In the genomic region with DNA sequence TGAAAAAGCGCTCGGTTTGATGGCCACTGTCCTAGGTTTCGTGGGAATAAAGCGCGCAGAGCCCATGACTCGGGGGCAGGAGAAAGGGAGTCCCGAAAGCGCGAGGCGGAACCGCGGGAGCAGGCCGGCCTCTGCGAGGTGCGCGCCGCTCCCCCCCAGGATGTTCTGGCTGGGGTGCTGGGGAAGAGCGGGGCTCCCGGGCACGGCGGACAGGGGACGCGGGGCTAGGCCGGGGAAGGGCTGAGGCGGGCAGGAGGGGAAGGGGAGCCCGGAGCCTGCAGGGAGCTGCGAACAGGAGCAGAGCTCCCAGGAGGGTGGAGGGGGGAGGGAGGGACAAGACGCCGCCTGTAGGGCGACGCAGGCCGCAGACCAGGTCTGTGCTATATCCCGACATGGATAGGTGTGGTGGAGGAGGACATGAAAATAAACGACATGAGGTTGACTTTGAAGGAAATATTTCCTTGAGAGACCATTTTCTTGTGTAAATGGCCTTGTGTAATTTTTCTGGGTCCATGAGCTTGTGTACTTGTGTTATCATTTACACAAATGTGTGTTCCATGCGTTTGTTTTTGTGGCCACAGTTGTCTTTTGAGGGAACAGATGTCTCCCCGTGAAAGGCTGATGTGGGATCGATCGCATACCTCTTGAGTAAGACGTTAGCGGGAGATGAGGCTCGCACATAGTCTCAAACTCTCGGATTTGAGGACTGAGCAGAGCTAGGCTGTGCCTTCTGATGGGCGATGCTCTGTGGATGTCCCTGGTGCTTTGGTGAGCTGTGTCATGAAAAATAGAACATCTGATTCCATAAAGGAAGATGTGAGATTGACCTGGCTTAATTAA, we compare ENCODE assay signal across 8 cellular contexts. TPM values are rescaled to one million over a fixed set of nuclear protein-coding genes. Genes with fewer than 3 reads are reported as not detected.
DNase-seq lines count a peak whose midpoint lies in the region; ATAC-seq lines count a peak whose summit lies in the region.

No MANE protein-coding gene starts in this region.

- peak; percentile 14 for DNase-seq in GDM1 (lab: John Stamatoyannopoulos, UW)
- DNase-seq in HuH-7 (ENCODE audit: low spot score) = peak; percentile 71
- peak; percentile 49 for DNase-seq in SK-MEL-5 (ENCODE audit: low read depth, low spot score)
- DNase-seq in anterior cingulate cortex (lab: John Stamatoyannopoulos, UW) = peak in 33 of 58 donors; percentile 9 to 52 (median 33)
- DNase-seq in hepatic stellate cell (ENCODE audit: low spot score) = peak; percentile 68
- DNase-seq in renal cortical epithelial cell (ENCODE audit: low read depth) = peak; percentile 19

- in situ Hi-C loops in SK-MEL-5 (cut with HindIII; ENCODE audit: low pct_unique_long_range_greater_than_20kb, low sequenced_read_pairs) = no loop called here

- ATAC-seq in HG02884 (IDR thresholded peaks at IDR 0.05; ENCODE audit: unreplicated experiment) (no peak), HG03457 (IDR thresholded peaks at IDR 0.05; ENCODE audit: unreplicated experiment) (no peak)

RNA-seq across cellular contexts. Expression of gene PCNT, which starts 1.3 kb away (rescaled TPM):
- total RNA-seq in SK-MEL-5 (2014; rRNA removed; shearing (Covaris generic)) = 8.8 and 9.0 TPM in 2 replicates
- polyA plus RNA-seq in SK-MEL-5 (2015; cell fraction: cytosol; rRNA removed) = 14.5 and 15.6 TPM in 2 replicates
- polyA plus RNA-seq in SK-MEL-5 (2015; cell fraction: nucleus; rRNA removed) = 54.4 and 62.1 TPM in 2 replicates
- 14.4 and 27.1 TPM in 2 replicates for total RNA-seq in renal cortical epithelial cell

RNA-seq across cellular contexts. Expression of gene C21orf58, which starts 1.6 kb away (rescaled TPM):
- 2.4 and 2.5 TPM in 2 replicates for total RNA-seq in SK-MEL-5 (2014; rRNA removed; shearing (Covaris generic))
- 4.6 and 6.0 TPM in 2 replicates for polyA plus RNA-seq in SK-MEL-5 (2015; cell fraction: cytosol; rRNA removed)
- 15.2 and 16.0 TPM in 2 replicates for polyA plus RNA-seq in SK-MEL-5 (2015; cell fraction: nucleus; rRNA removed)
- 1.8 and 1.9 TPM in 2 replicates for total RNA-seq in renal cortical epithelial cell

RNA-seq across cellular contexts. Expression of gene YBEY, which starts 39.2 kb away (rescaled TPM):
- total RNA-seq in SK-MEL-5 (2014; rRNA removed; shearing (Covaris generic)) = 24.3 and 24.6 TPM in 2 replicates
- polyA plus RNA-seq in SK-MEL-5 (2015; cell fraction: cytosol; rRNA removed) = 21.3 and 22.0 TPM in 2 replicates
- 20.0 and 24.5 TPM in 2 replicates for polyA plus RNA-seq in SK-MEL-5 (2015; cell fraction: nucleus; rRNA removed)
- 3.1 and 9.0 TPM in 2 replicates for total RNA-seq in renal cortical epithelial cell

RNA-seq across cellular contexts. Expression of gene MCM3AP, which starts 39.9 kb away (rescaled TPM):
- total RNA-seq in SK-MEL-5 (2014; rRNA removed; shearing (Covaris generic)) = 49.1 and 57.4 TPM in 2 replicates
- 56.2 and 78.0 TPM in 2 replicates for polyA plus RNA-seq in SK-MEL-5 (2015; cell fraction: cytosol; rRNA removed)
- 171 and 201 TPM in 2 replicates for polyA plus RNA-seq in SK-MEL-5 (2015; cell fraction: nucleus; rRNA removed)
- total RNA-seq in renal cortical epithelial cell = 39.4 and 81.7 TPM in 2 replicates

Comparison
In these comparisons a context has a peak if more than half of its experiments do, and no peak if none do; other contexts are left out.
1. DNase-seq: peak in every context shown above with its lines; median percentile 71 in HuH-7; 68 in hepatic stellate cell; 49 in SK-MEL-5; 33 in anterior cingulate cortex; 19 in renal cortical epithelial cell; 14 in GDM1.